34 cellular contexts compared by ENCODE assay signal in the genomic region with DNA sequence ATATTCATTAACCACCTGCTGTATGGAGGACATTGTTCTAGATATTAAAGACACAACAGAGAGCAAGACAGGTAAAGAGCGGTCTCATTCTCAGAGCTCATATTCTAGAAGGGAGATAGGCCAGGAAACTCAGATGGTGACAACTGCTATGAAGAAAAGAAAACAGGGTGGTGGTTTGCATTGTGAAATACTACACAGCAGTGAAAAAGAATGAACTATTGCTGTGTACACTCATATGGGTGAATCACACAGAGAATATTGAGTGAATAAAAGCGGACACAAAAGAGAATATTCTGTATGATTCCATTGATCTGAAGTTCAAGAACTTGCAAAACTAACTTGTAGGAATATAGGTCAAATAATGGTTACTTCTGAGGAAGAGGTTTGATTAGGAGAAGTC.
"Had no signal": no experiment of that assay in that cellular context is flagged by ENCODE, and none has a peak within 500 bp of the region (broad histone marks: within the 10 kb centered on the region; RNA-seq: fewer than 3 reads in every experiment).

No MANE protein-coding gene starts in this region.

- FAIRE-seq: RCC 7860 had no signal

- H3K27me3 ChIP-seq: breast epithelium had no signal

- DNase-seq: activated CD4-positive, alpha-beta memory T cell treated with anti-CD3 and anti-CD28 coated beads, Interleukin-2, amount 10 ng/mL, durations not matched to agents 7 days and 5 days; activated CD4-positive, alpha-beta T cell treated with anti-CD3 and anti-CD28 coated beads for 1 hour; activated CD4-positive, alpha-beta T cell treated with anti-CD3 and anti-CD28 coated beads for 48 hours; activated CD4-positive, CD25-positive, alpha-beta regulatory T cell; activated CD8-positive, alpha-beta memory T cell treated with anti-CD3 and anti-CD28 coated beads for 24 hours; activated CD8-positive, alpha-beta memory T cell treated with anti-CD3 and anti-CD28 coated beads, Interleukin-2, amount 10 ng/mL, durations not matched to agents 7 days and 5 days; activated CD8-positive, alpha-beta memory T cell treated with anti-CD3 and anti-CD28 coated beads, Interleukin-2, amount 50 U/mL, for 48 hours; activated effector memory CD4-positive, alpha-beta T cell treated with Interleukin-2 at 50 U/mL for 16 hours; activated naive CD4-positive, alpha-beta T cell treated with anti-CD3 and anti-CD28 coated beads, Interleukin-2, amount 10 ng/mL, durations not matched to agents 7 days and 5 days; activated T-cell treated with anti-CD3 and anti-CD28 coated beads, Interleukin-2, amount 50 U/mL, for 48 hours; amniotic stem cell; aorta; central memory CD4-positive, alpha-beta T cell; NCI-H1092 treated with DMSO at 0.1 percent for 48 hours; NCI-H1417; NCI-H146; NCI-H187; NCI-H2029 treated with DMSO at 0.1 percent for 48 hours; NCI-H2107; NCI-H2171; NCI-H510A; NCI-H526; NCI-H748 treated with DMSO at 0.1 percent for 48 hours; NK-92 treated with Interleukin-12 subunit alpha and Interleukin-12 subunit beta, amount 100 ng/mL, for 24 hours; PC-3; SW 1271; T1000; WERI-Rb-1 had no signal

- H3K36me3 ChIP-seq: breast epithelium, WERI-Rb-1 had no signal

- H3K4me3 ChIP-seq: breast epithelium had no signal

- H3K4me1 Mint-ChIP-seq: activated CD8-positive, alpha-beta memory T cell treated with anti-CD3 and anti-CD28 coated beads, Interleukin-2, amount 10 ng/mL, durations not matched to agents 7 days and 5 days; activated naive CD4-positive, alpha-beta T cell treated with anti-CD3 and anti-CD28 coated beads, Interleukin-2, amount 10 ng/mL, durations not matched to agents 7 days and 5 days had no signal

- H3K27ac ChIP-seq: breast epithelium, KMS-11, RWPE1, WERI-Rb-1 had no signal

- H3K9me3 ChIP-seq: breast epithelium had no signal

- H3K4me1 ChIP-seq: breast epithelium had no signal

- H3K36me3 Mint-ChIP-seq: activated CD8-positive, alpha-beta memory T cell treated with anti-CD3 and anti-CD28 coated beads, Interleukin-2, amount 10 ng/mL, durations not matched to agents 7 days and 5 days; activated naive CD4-positive, alpha-beta T cell treated with anti-CD3 and anti-CD28 coated beads, Interleukin-2, amount 10 ng/mL, durations not matched to agents 7 days and 5 days; activated naive CD8-positive, alpha-beta T cell had no signal

- H3K9ac ChIP-seq: KMS-11 had no signal

- H3K4me3 Mint-ChIP-seq: activated CD4-positive, alpha-beta memory T cell treated with anti-CD3 and anti-CD28 coated beads, Interleukin-2, amount 10 ng/mL, durations not matched to agents 7 days and 5 days; activated CD8-positive, alpha-beta memory T cell treated with anti-CD3 and anti-CD28 coated beads, Interleukin-2, amount 10 ng/mL, durations not matched to agents 7 days and 5 days; activated naive CD4-positive, alpha-beta T cell treated with anti-CD3 and anti-CD28 coated beads, Interleukin-2, amount 10 ng/mL, durations not matched to agents 7 days and 5 days; activated naive CD8-positive, alpha-beta T cell had no signal

- H3K27ac Mint-ChIP-seq: activated CD4-positive, alpha-beta memory T cell treated with anti-CD3 and anti-CD28 coated beads, Interleukin-2, amount 10 ng/mL, durations not matched to agents 7 days and 5 days; activated CD8-positive, alpha-beta memory T cell treated with anti-CD3 and anti-CD28 coated beads, Interleukin-2, amount 10 ng/mL, durations not matched to agents 7 days and 5 days; activated naive CD4-positive, alpha-beta T cell treated with anti-CD3 and anti-CD28 coated beads, Interleukin-2, amount 10 ng/mL, durations not matched to agents 7 days and 5 days; activated naive CD8-positive, alpha-beta T cell had no signal

- ATAC-seq: activated CD8-positive, alpha-beta memory T cell treated with anti-CD3 and anti-CD28 coated beads, Interleukin-2, amount 10 ng/mL, durations not matched to agents 7 days and 5 days; PC-3; Right ventricle myocardium inferior had no signal

- H3K4me2 ChIP-seq: KMS-11 had no signal

- H3K9me3 Mint-ChIP-seq: activated CD4-positive, alpha-beta memory T cell treated with anti-CD3 and anti-CD28 coated beads, Interleukin-2, amount 10 ng/mL, durations not matched to agents 7 days and 5 days; activated naive CD4-positive, alpha-beta T cell treated with anti-CD3 and anti-CD28 coated beads, Interleukin-2, amount 10 ng/mL, durations not matched to agents 7 days and 5 days had no signal

- H3K27me3 Mint-ChIP-seq: activated CD4-positive, alpha-beta memory T cell treated with anti-CD3 and anti-CD28 coated beads, Interleukin-2, amount 10 ng/mL, durations not matched to agents 7 days and 5 days; activated CD8-positive, alpha-beta memory T cell treated with anti-CD3 and anti-CD28 coated beads, Interleukin-2, amount 10 ng/mL, durations not matched to agents 7 days and 5 days; activated naive CD4-positive, alpha-beta T cell treated with anti-CD3 and anti-CD28 coated beads, Interleukin-2, amount 10 ng/mL, durations not matched to agents 7 days and 5 days; activated naive CD8-positive, alpha-beta T cell had no signal
